In the genomic region with DNA sequence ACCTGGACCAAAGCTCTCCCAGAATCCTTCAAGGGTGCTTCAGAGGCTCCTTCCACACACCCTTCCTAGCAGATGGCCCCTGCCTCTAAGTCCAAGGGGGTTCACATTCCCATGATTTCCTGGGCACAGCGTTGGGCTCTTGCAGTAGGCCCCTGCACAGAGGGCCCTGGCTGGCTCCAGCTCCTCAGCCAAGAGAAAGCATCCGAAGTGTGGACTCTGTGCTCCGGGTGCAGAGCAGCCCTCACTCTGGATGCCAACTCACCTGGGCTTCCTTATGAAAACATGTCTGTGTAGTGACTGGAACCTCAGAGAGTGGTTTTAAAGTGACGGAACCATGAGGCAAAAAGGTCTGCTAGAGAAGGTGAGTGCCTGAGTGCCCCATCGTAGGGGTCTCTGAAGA, we compare ENCODE assay signal across 36 cellular contexts. TPM values are rescaled to one million over a fixed set of nuclear protein-coding genes. Genes with fewer than 3 reads are reported as not detected.
"Had no signal": no experiment of that assay in that cellular context is flagged by ENCODE, and none has a peak within 500 bp of the region (broad histone marks: within the 10 kb centered on the region; RNA-seq: fewer than 3 reads in every experiment).

No MANE protein-coding gene starts in this region.

- H3K36me3 Mint-ChIP-seq: activated naive CD8-positive, alpha-beta T cell had no signal

- H3K9me3 Mint-ChIP-seq: activated CD4-positive, alpha-beta memory T cell treated with anti-CD3 and anti-CD28 coated beads for 36 hours; activated CD4-positive, alpha-beta T cell treated with anti-CD3 and anti-CD28 coated beads, Interleukin-2, amount 10 ng/mL, durations not matched to agents 24 days and 14 days; activated T-cell treated with anti-CD3 and anti-CD28 coated beads, Interleukin-2, amount 50 U/mL, for 24 hours; activated T-cell treated with anti-CD3 and anti-CD28 coated beads, Interleukin-2, amount 50 U/mL, for 72 hours had no signal

- H3K27ac Mint-ChIP-seq: activated CD4-positive, alpha-beta memory T cell treated with anti-CD3 and anti-CD28 coated beads for 36 hours; activated CD4-positive, alpha-beta T cell treated with anti-CD3 and anti-CD28 coated beads for 36 hours; activated CD4-positive, alpha-beta T cell treated with anti-CD3 and anti-CD28 coated beads, Interleukin-2, amount 10 ng/mL, durations not matched to agents 24 days and 14 days; activated CD8-positive, alpha-beta T cell treated with anti-CD3 and anti-CD28 coated beads, Interleukin-2, amount 10 ng/mL, durations not matched to agents 7 days and 5 days; activated naive CD8-positive, alpha-beta T cell; activated T-cell treated with anti-CD3 and anti-CD28 coated beads, Interleukin-2, amount 50 U/mL, for 24 hours; activated T-cell treated with anti-CD3 and anti-CD28 coated beads, Interleukin-2, amount 50 U/mL, for 72 hours had no signal

- DNase-seq: activated CD4-positive, alpha-beta memory T cell treated with anti-CD3 and anti-CD28 coated beads for 36 hours; activated CD4-positive, alpha-beta T cell treated with anti-CD3 and anti-CD28 coated beads for 36 hours; activated CD4-positive, alpha-beta T cell treated with anti-CD3 and anti-CD28 coated beads, Interleukin-2, amount 10 ng/mL, durations not matched to agents 24 days and 14 days; activated CD4-positive, CD25-positive, alpha-beta regulatory T cell; activated CD4-positive, CD25-positive, alpha-beta regulatory T cell treated with anti-CD3 and anti-CD28 coated beads, Interleukin-2, amount 50 U/mL, for 72 hours; activated CD8-positive, alpha-beta memory T cell treated with anti-CD3 and anti-CD28 coated beads, Interleukin-2, amount 50 U/mL, for 48 hours; activated CD8-positive, alpha-beta T cell treated with anti-CD3 and anti-CD28 coated beads, Interleukin-2, amount 10 ng/mL, durations not matched to agents 7 days and 5 days; activated gamma-delta T cell; activated naive CD4-positive, alpha-beta T cell treated with anti-CD3 and anti-CD28 coated beads, Interleukin-2, amount 50 U/mL, for 16 hours; activated naive CD4-positive, alpha-beta T cell treated with Interleukin-2 at 50 U/mL for 16 hours; activated T-cell treated with anti-CD3 and anti-CD28 coated beads for 4 hours; activated T-cell treated with anti-CD3 and anti-CD28 coated beads, Interleukin-2, amount 50 U/mL, for 24 hours; activated T-cell treated with anti-CD3 and anti-CD28 coated beads, Interleukin-2, amount 50 U/mL, for 72 hours; amniotic stem cell; anterior cingulate cortex; brain microvascular endothelial cell; caudate nucleus; cortex of kidney; dermis blood vessel endothelial cell; effector CD4-positive, alpha-beta T cell; esophagus squamous epithelium; T-helper 2 cell had no signal

- H3K27me3 Mint-ChIP-seq: activated CD4-positive, alpha-beta memory T cell treated with anti-CD3 and anti-CD28 coated beads for 36 hours; activated CD4-positive, alpha-beta T cell treated with anti-CD3 and anti-CD28 coated beads for 36 hours; activated CD4-positive, alpha-beta T cell treated with anti-CD3 and anti-CD28 coated beads, Interleukin-2, amount 10 ng/mL, durations not matched to agents 24 days and 14 days; activated naive CD8-positive, alpha-beta T cell; activated T-cell treated with anti-CD3 and anti-CD28 coated beads, Interleukin-2, amount 50 U/mL, for 24 hours had no signal

- H3K27me3 ChIP-seq: brain microvascular endothelial cell, esophagus squamous epithelium had no signal

- H3K4me3 ChIP-seq: esophagus squamous epithelium had no signal

- H3K9me3 ChIP-seq: esophagus squamous epithelium had no signal

- FAIRE-seq: astrocyte, bronchial epithelial cell, colon, endometrium, endothelial cell of umbilical vein, frontal cortex had no signal

- H3K27ac ChIP-seq: brain microvascular endothelial cell, epithelial cell of prostate, esophagus squamous epithelium had no signal

- ATAC-seq: activated CD4-positive, alpha-beta T cell treated with anti-CD3 and anti-CD28 coated beads for 36 hours; activated CD8-positive, alpha-beta T cell treated with anti-CD3 and anti-CD28 coated beads, Interleukin-2, amount 10 ng/mL, durations not matched to agents 7 days and 5 days; activated T-cell treated with anti-CD3 and anti-CD28 coated beads, Interleukin-2, amount 50 U/mL, for 72 hours had no signal

- H3K4me3 Mint-ChIP-seq: activated CD4-positive, alpha-beta memory T cell treated with anti-CD3 and anti-CD28 coated beads for 36 hours; activated CD4-positive, alpha-beta T cell treated with anti-CD3 and anti-CD28 coated beads for 36 hours; activated CD4-positive, alpha-beta T cell treated with anti-CD3 and anti-CD28 coated beads, Interleukin-2, amount 10 ng/mL, durations not matched to agents 24 days and 14 days; activated CD8-positive, alpha-beta T cell treated with anti-CD3 and anti-CD28 coated beads, Interleukin-2, amount 10 ng/mL, durations not matched to agents 7 days and 5 days; activated naive CD8-positive, alpha-beta T cell; activated T-cell treated with anti-CD3 and anti-CD28 coated beads, Interleukin-2, amount 50 U/mL, for 24 hours; activated T-cell treated with anti-CD3 and anti-CD28 coated beads, Interleukin-2, amount 50 U/mL, for 72 hours had no signal

RNA-seq across cellular contexts. Expression of gene BIRC7, which starts 31.3 kb away (rescaled TPM):
- total RNA-seq: activated CD4-positive, alpha-beta memory T cell treated with anti-CD3 and anti-CD28 coated beads for 36 hours; activated CD4-positive, alpha-beta T cell treated with anti-CD3 and anti-CD28 coated beads, Interleukin-2, amount 10 ng/mL, durations not matched to agents 24 days and 14 days; activated CD8-positive, alpha-beta memory T cell treated with anti-CD3 and anti-CD28 coated beads for 36 hours; bronchial epithelial cell; dermis blood vessel endothelial cell; endothelial cell of umbilical vein; fibroblast of lung; fibroblast of villous mesenchyme; frontal cortex; T-helper 1 cell treated with Interleukin-12 subunit alpha and Interleukin-12 subunit beta and Interleukin-4 antibody, amounts not matched to agents 30 ng/mL and 1 ng/mL, for 36 hours had no signal
- polyA plus RNA-seq: adipose tissue, endothelial cell of umbilical vein, fibroblast of lung had no signal

RNA-seq across cellular contexts. Expression of gene NKAIN4, which starts 49.9 kb away (rescaled TPM):
- total RNA-seq: activated CD4-positive, alpha-beta memory T cell treated with anti-CD3 and anti-CD28 coated beads for 36 hours; activated CD4-positive, alpha-beta T cell treated with anti-CD3 and anti-CD28 coated beads for 36 hours; activated CD4-positive, alpha-beta T cell treated with anti-CD3 and anti-CD28 coated beads, Interleukin-2, amount 10 ng/mL, durations not matched to agents 24 days and 14 days; activated CD8-positive, alpha-beta memory T cell treated with anti-CD3 and anti-CD28 coated beads for 36 hours; activated CD8-positive, alpha-beta T cell treated with anti-CD3 and anti-CD28 coated beads, Interleukin-2, amount 10 ng/mL, durations not matched to agents 7 days and 5 days; activated T-cell treated with anti-CD3 and anti-CD28 coated beads, Interleukin-2, amount 50 U/mL, for 72 hours; dermis blood vessel endothelial cell; endothelial cell of umbilical vein; esophagus squamous epithelium; fibroblast of lung; fibroblast of villous mesenchyme; T-helper 1 cell treated with Interleukin-12 subunit alpha and Interleukin-12 subunit beta and Interleukin-4 antibody, amounts not matched to agents 30 ng/mL and 1 ng/mL, for 36 hours had no signal
- polyA plus RNA-seq: esophagus, fibroblast of lung had no signal
